Comparison of ENCODE assay signal across 8 cellular contexts in the genomic region with DNA sequence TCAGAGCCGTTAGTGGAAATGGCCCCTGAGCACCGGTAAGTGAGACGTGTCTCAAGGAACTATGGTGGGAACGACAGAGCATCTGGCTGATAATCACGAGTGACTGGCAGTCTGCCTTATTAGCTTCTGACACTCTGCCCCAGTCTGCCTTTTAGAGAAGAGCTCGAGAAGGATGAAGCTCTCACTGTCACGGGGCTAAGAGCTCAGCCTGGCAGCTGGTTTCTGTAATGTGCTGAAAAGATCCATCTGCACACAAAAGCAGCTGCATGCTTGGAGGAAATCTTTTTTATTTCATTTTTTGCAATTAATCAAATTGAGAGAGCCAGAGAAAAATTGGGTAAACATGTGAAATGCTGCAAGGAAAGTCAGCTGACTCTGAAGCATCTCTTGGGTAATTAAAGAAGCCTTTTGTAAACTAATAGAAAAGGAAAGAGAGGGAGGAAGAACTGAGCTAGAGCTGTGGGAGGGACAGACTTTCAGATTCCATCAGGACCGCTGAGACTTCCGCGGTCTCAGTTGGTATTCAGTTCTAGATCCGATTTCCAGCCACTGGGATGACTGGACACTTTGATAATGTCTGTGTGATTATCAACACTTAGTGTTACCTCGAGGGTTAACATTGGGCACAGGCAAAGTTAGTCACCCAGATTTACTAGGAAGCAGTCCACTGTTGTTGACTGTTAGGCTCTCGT. TPM values are rescaled to one million over a fixed set of nuclear protein-coding genes. Genes with fewer than 3 reads are reported as not detected.
DNase-seq lines count a peak whose midpoint lies in the region; ATAC-seq and TF ChIP-seq lines count a peak whose summit lies in the region.

No MANE protein-coding gene starts in this region.

- TF ChIP-seq CTCF in AG04449 (IDR thresholded peaks at IDR 0.05; ENCODE audit: insufficient read depth, low read length, missing control alignments): no peak
- no peak for TF ChIP-seq CTCF in neutrophil (IDR thresholded peaks at IDR 0.05)

- peaks cover 60% of the 10 kb centered on the region for H3K36me3 ChIP-seq in neutrophil

- peak overlapping the region; percentile 98 for H3K27ac ChIP-seq in neutrophil

- H3K27me3 ChIP-seq in neutrophil: no peaks in the 10 kb centered on the region

- POLR2A ChIA-PET in AG04449 (lab: Yijun Ruan, JAX): no interaction called here

- in situ Hi-C loops in SK-MEL-5 (cut with HindIII; ENCODE audit: low pct_unique_long_range_greater_than_20kb, low sequenced_read_pairs): no loop called here

- DNase-seq in AG04449 (ENCODE audit: low read depth, low spot score): peak; percentile 72
- DNase-seq in SK-MEL-5 (ENCODE audit: low read depth, low spot score): peak; percentile 95
- peak; percentile 40 to 43 for DNase-seq in erythroblast (lab: John Stamatoyannopoulos, UW)
- no peak for DNase-seq in NCI-H510A treated with DMSO at 0.1 percent for 48 hours (lab: John Stamatoyannopoulos, UW)
- DNase-seq in NCI-H1436 treated with DMSO at 0.1 percent for 48 hours (lab: John Stamatoyannopoulos, UW): no peak

- H3K4me1 ChIP-seq in neutrophil (ENCODE audit: control insufficient read depth in 1 of 2, insufficient read depth in 1 of 2, low read depth in 1 of 2, low read length in 1 of 2): peaks cover 85 to 99% of the 10 kb centered on the region in 2 experiments

- TF ChIP-seq POLR2A in GM18505 (IDR thresholded peaks at IDR 0.05; ENCODE audit: borderline replicate concordance, extremely low read depth, insufficient read depth, insufficient read length) (peak; percentile 12), erythroblast (IDR thresholded peaks at IDR 0.05; ENCODE audit: low read length) (no peak)

- H3K4me3 ChIP-seq in AG04449 (ENCODE audit: low read depth, low read length) (peak overlapping the region; percentile 36), neutrophil (ENCODE audit: low read depth in 1 of 2, low read length in 1 of 2) (peak overlapping the region; percentile 25 to 39)

- CTCF ChIA-PET in AG04449 (lab: Yijun Ruan, JAX): interaction anchor here (0.8 to 1.8 kb wide), 4 partner anchors 11 to 108 kb away, joined by 3 to 9 read pairs (median 6); no protein-coding TSS in a partner anchor

- peak; percentile 57 for ATAC-seq in GM18505 (IDR thresholded peaks at IDR 0.05; ENCODE audit: unreplicated experiment)
- ATAC-seq in HG02981 (IDR thresholded peaks at IDR 0.05; ENCODE audit: unreplicated experiment): peak; percentile 44

- no peaks in the 10 kb centered on the region for H3K9me3 ChIP-seq in neutrophil

RNA-seq across cellular contexts. Expression of gene MBP, which starts 24.4 kb away (rescaled TPM):
- 57.8 and 65.2 TPM in 2 replicates for total RNA-seq in SK-MEL-5 (2014; rRNA removed; shearing (Covaris generic))
- 49.0 and 57.1 TPM in 2 replicates for polyA plus RNA-seq in SK-MEL-5 (2015; cell fraction: cytosol; rRNA removed)
- polyA plus RNA-seq in SK-MEL-5 (2015; cell fraction: nucleus; rRNA removed): 47.9 and 55.1 TPM in 2 replicates

Comparison
In these comparisons a context has a peak if more than half of its experiments do, and no peak if none do; other contexts are left out.
1. DNase-seq: peak in AG04449 (single experiment), SK-MEL-5 (single experiment) and erythroblast (2 of 2); none in NCI-H510A treated with DMSO at 0.1 percent for 48 hours (single experiment) and NCI-H1436 treated with DMSO at 0.1 percent for 48 hours (single experiment).